ENCODE assay signal across 16 cellular contexts in genomic region chr5:148623101-148623500, GRCh38. TPM values are rescaled to one million over a fixed set of nuclear protein-coding genes. Genes with fewer than 3 reads are reported as not detected.
DNase-seq lines count a peak whose midpoint lies in the region; TF ChIP-seq lines count a peak whose summit lies in the region.
"Had no signal": no experiment of that assay in that cellular context is flagged by ENCODE, and none has a peak within 500 bp of the region (broad histone marks: within the 10 kb centered on the region; RNA-seq: fewer than 3 reads in every experiment).

No MANE protein-coding gene starts in this region.

- H4K12ac ChIP-seq in trophoblast cell (ENCODE audit: low read depth, low read length), result no peak overlapping the region

- H3K27ac Mint-ChIP-seq in neural progenitor cell, result no peak overlapping the region
- H3K27ac Mint-ChIP-seq: CD8-positive, alpha-beta T cell; H9 had no signal

- H3K9ac ChIP-seq in trophoblast cell (ENCODE audit: low read length), result no peak overlapping the region
- H3K9ac ChIP-seq in neural progenitor cell, result no peak overlapping the region
- no peak overlapping the region for H3K9ac ChIP-seq in smooth muscle cell (ENCODE audit: low read depth)
- H3K9ac ChIP-seq: GM23248 had no signal

- intact Hi-C loops in PC-9 (cut with micrococcal nuclease; ENCODE audit: unreplicated experiment), result no loop called here

- BruUV-seq in PC-9 (replicated peaks; lab: Mats Ljungman, UMichigan), result no TSS peak

- H3K4me3 Mint-ChIP-seq in neural progenitor cell, result no peak overlapping the region
- H3K4me3 Mint-ChIP-seq: CD8-positive, alpha-beta T cell; H9 had no signal

- 38% methylated on average over 2 of the region's 2 CpGs for WGBS in hepatocyte (ENCODE audit: low lambda C conversion rate, missing lambda C conversion rate)
- WGBS in trophoblast cell (ENCODE audit: extremely low coverage, insufficient coverage, insufficient read length), result no CpG with 5 or more reads among the region's 2 CpGs
- WGBS in smooth muscle cell (ENCODE audit: low lambda C conversion rate), result 55% methylated on average over 2 of the region's 2 CpGs

- H2AFZ ChIP-seq in PC-9 (no peak overlapping the region), hepatocyte (no peak overlapping the region), trophoblast cell (ENCODE audit: insufficient read depth, low read length, poor library complexity) (no peak overlapping the region), neural progenitor cell (replicated peaks) (no peak overlapping the region), smooth muscle cell (ENCODE audit: low read depth) (no peak overlapping the region)
- H2AFZ ChIP-seq: GM23248 had no signal

- no peak overlapping the region for H2BK120ac ChIP-seq in trophoblast cell (ENCODE audit: insufficient read depth, low read length, poor library complexity)

- peak overlapping the region; percentile 41 for H3K4me2 ChIP-seq in PC-9
- no peak overlapping the region for H3K4me2 ChIP-seq in hepatocyte
- H3K4me2 ChIP-seq in trophoblast cell (ENCODE audit: low read length), result no peak overlapping the region
- H3K4me2 ChIP-seq in neural progenitor cell, result no peak overlapping the region
- H3K4me2 ChIP-seq in smooth muscle cell, result no peak overlapping the region
- H3K4me2 ChIP-seq: A549 had no signal

- no peak overlapping the region for H4K8ac ChIP-seq in trophoblast cell (ENCODE audit: low read depth, low read length)

- no peak overlapping the region for H3K4ac ChIP-seq in trophoblast cell (ENCODE audit: low read depth, low read length)

- H3K9me2 ChIP-seq in PC-9 (ENCODE audit: insufficient read depth) (no peaks in the 10 kb centered on the region; the same call in 1 of the 2 replicates), hepatocyte (replicated peaks; ENCODE audit: insufficient read depth) (no peaks in the 10 kb centered on the region)

- H2AK5ac ChIP-seq in trophoblast cell (ENCODE audit: low read length), result no peak overlapping the region

- no peak overlapping the region for H3K14ac ChIP-seq in trophoblast cell (ENCODE audit: low read length)

- no peaks in the 10 kb centered on the region for H3K27me3 ChIP-seq in PC-9 (ENCODE audit: insufficient read depth, low read depth)
- H3K27me3 ChIP-seq in hepatocyte, result no peaks in the 10 kb centered on the region
- H3K27me3 ChIP-seq in trophoblast cell (ENCODE audit: insufficient read depth, low read length), result no peaks in the 10 kb centered on the region
- H3K27me3 ChIP-seq in neural progenitor cell, result no peaks in the 10 kb centered on the region
- no peaks in the 10 kb centered on the region for H3K27me3 ChIP-seq in smooth muscle cell (ENCODE audit: low read depth)
- H3K27me3 ChIP-seq: BE2C had no signal

- H3K79me2 ChIP-seq in PC-9 (ENCODE audit: low read depth) (no peaks in the 10 kb centered on the region), hepatocyte (no peaks in the 10 kb centered on the region), trophoblast cell (ENCODE audit: control insufficient read depth, insufficient read depth, low read length, poor library complexity) (no peaks in the 10 kb centered on the region), neural progenitor cell (ENCODE audit: low read depth) (no peaks in the 10 kb centered on the region), smooth muscle cell (ENCODE audit: low read depth) (no peaks in the 10 kb centered on the region)

- H3K4me1 Mint-ChIP-seq in neural progenitor cell, result peaks cover 3% of the 10 kb centered on the region
- H3K4me1 Mint-ChIP-seq: H9 had no signal

- H3K23ac ChIP-seq in trophoblast cell (ENCODE audit: low read length), result no peak overlapping the region

- POLR2A ChIA-PET in PC-9 (lab: Charles Lee; ENCODE audit: unreplicated experiment), result no interaction called here

- H3K79me1 ChIP-seq in trophoblast cell (ENCODE audit: low read length), result peaks cover 2% of the 10 kb centered on the region

- H3K9me3 ChIP-seq in PC-9 (ENCODE audit: insufficient read depth, low read depth), result no peaks in the 10 kb centered on the region
- no peaks in the 10 kb centered on the region for H3K9me3 ChIP-seq in hepatocyte (ENCODE audit: low read depth)
- H3K9me3 ChIP-seq in trophoblast cell (ENCODE audit: insufficient read depth, low read depth, low read length), result no peaks in the 10 kb centered on the region
- no peaks in the 10 kb centered on the region for H3K9me3 ChIP-seq in neural progenitor cell (ENCODE audit: low read depth)
- no peaks in the 10 kb centered on the region for H3K9me3 ChIP-seq in smooth muscle cell (replicated peaks; ENCODE audit: low read depth)
- H3K9me3 ChIP-seq: A549, BE2C had no signal

- peak overlapping the region; percentile 27 for H3K27ac ChIP-seq in PC-9
- H3K27ac ChIP-seq in hepatocyte, result peak overlapping the region; percentile 55
- H3K27ac ChIP-seq in trophoblast cell (ENCODE audit: low read depth, low read length), result peak overlapping the region; percentile 77
- H3K27ac ChIP-seq in neural progenitor cell, result no peak overlapping the region
- H3K27ac ChIP-seq in smooth muscle cell (ENCODE audit: low read depth), result no peak overlapping the region
- H3K27ac ChIP-seq: A549, C4-2B, GM23248 had no signal

- H3K27me3 Mint-ChIP-seq in neural progenitor cell (ENCODE audit: insufficient read depth, low read depth), result no peaks in the 10 kb centered on the region

- TF ChIP-seq CTCF in PC-9 (conservative IDR thresholded peaks at IDR 0.05) (no peak), hepatocyte (IDR thresholded peaks at IDR 0.05; ENCODE audit: poor library complexity) (no peak), neural progenitor cell (IDR thresholded peaks at IDR 0.05) (no peak), smooth muscle cell (IDR thresholded peaks at IDR 0.05; ENCODE audit: borderline replicate concordance, insufficient read depth, poor library complexity, severe bottlenecking) (no peak)

- H3K4me3 ChIP-seq in PC-9 (no peak overlapping the region), hepatocyte (no peak overlapping the region), trophoblast cell (ENCODE audit: low read depth, low read length) (no peak overlapping the region), neural progenitor cell (no peak overlapping the region), smooth muscle cell (no peak overlapping the region)
- H3K4me3 ChIP-seq: A549, GM23248 had no signal

- no peaks in the 10 kb centered on the region for H3K36me3 Mint-ChIP-seq in neural progenitor cell
- H3K36me3 Mint-ChIP-seq: CD8-positive, alpha-beta T cell had no signal

- H3K4me1 ChIP-seq in PC-9 (replicated peaks; ENCODE audit: insufficient read depth) (peaks cover 47% of the 10 kb centered on the region), hepatocyte (ENCODE audit: insufficient read depth) (peaks cover 11% of the 10 kb centered on the region), trophoblast cell (ENCODE audit: control insufficient read depth in 1 of 2, insufficient read depth in 2 of 2, low read length in 2 of 2) (peaks cover 4 to 8% of the 10 kb centered on the region in 2 experiments), neural progenitor cell (peaks cover 3% of the 10 kb centered on the region), smooth muscle cell (ENCODE audit: low read depth) (peaks cover 6% of the 10 kb centered on the region)
- H3K4me1 ChIP-seq: A549, BE2C had no signal

- CTCF ChIA-PET in PC-9 (lab: Charles Lee), result no interaction called here

- H3K18ac ChIP-seq in trophoblast cell (ENCODE audit: low read length), result no peak overlapping the region

- H4K20me1 ChIP-seq in PC-9 (ENCODE audit: insufficient read depth) (no peaks in the 10 kb centered on the region), hepatocyte (ENCODE audit: insufficient read depth, poor library complexity, severe bottlenecking) (no peaks in the 10 kb centered on the region), neural progenitor cell (ENCODE audit: low read depth) (no peaks in the 10 kb centered on the region), smooth muscle cell (ENCODE audit: low read depth) (no peaks in the 10 kb centered on the region)

- DNase-seq in PC-9 (no peak), hepatocyte (ENCODE audit: low spot score) (no peak), trophoblast cell (peak; percentile 61 to 76), middle frontal gyrus (ENCODE audit: extremely low spot score, low spot score) (no peak), neural progenitor cell (ENCODE audit: low spot score) (no peak), smooth muscle cell (lab: John Stamatoyannopoulos, UW; ENCODE audit: unreplicated experiment) (no peak)
- DNase-seq: BE2C; CD8-positive, alpha-beta T cell; COR-L47; DND-41; GM23248; H9; IMR-90 had no signal

- no peak overlapping the region for H4K91ac ChIP-seq in trophoblast cell (ENCODE audit: low read depth, low read length)

- H3K36me3 ChIP-seq in PC-9 (ENCODE audit: low read depth), result no peaks in the 10 kb centered on the region
- H3K36me3 ChIP-seq in hepatocyte (replicated peaks; ENCODE audit: insufficient read depth, low read depth), result no peaks in the 10 kb centered on the region
- H3K36me3 ChIP-seq in trophoblast cell (ENCODE audit: control insufficient read depth in 1 of 2, insufficient read depth in 2 of 2, low read length in 2 of 2), result no peaks in the 10 kb centered on the region
- H3K36me3 ChIP-seq in neural progenitor cell, result no peaks in the 10 kb centered on the region
- no peaks in the 10 kb centered on the region for H3K36me3 ChIP-seq in smooth muscle cell (ENCODE audit: low read depth)
- H3K36me3 ChIP-seq: BE2C had no signal

- no peak overlapping the region for H2BK5ac ChIP-seq in trophoblast cell (ENCODE audit: low read depth, low read length, poor library complexity)

- no peak overlapping the region for H2BK12ac ChIP-seq in trophoblast cell (ENCODE audit: low read length)

- H3K9me3 Mint-ChIP-seq in neural progenitor cell, result no peaks in the 10 kb centered on the region
- H3K9me3 Mint-ChIP-seq: CD8-positive, alpha-beta T cell; H9 had no signal

- H3F3A ChIP-seq in PC-9 (ENCODE audit: insufficient read depth, low read depth), result peaks cover 16% of the 10 kb centered on the region; the same call in 1 of the 2 replicates
- no peaks in the 10 kb centered on the region for H3F3A ChIP-seq in neural progenitor cell (ENCODE audit: low read depth)
- peaks cover 3% of the 10 kb centered on the region for H3F3A ChIP-seq in smooth muscle cell (ENCODE audit: low read depth)

RNA-seq across cellular contexts. Expression of gene HTR4, which starts 31.2 kb away (rescaled TPM):
- total RNA-seq in PC-9 (2021) (not detected in 2 replicates), hepatocyte (2.0 and 2.3 TPM in 2 replicates), neural progenitor cell (ENCODE audit: low replicate concordance) (0.06 TPM in 1 of 2 replicates, not detected in the other), smooth muscle cell (0.09 TPM in 1 of 2 replicates, not detected in the other)
- polyA plus RNA-seq in hepatocyte (0.17 and 0.29 TPM in 2 replicates), smooth muscle cell (not detected in 2 replicates)
- 0.03 and 0.04 TPM in 2 replicates for polyA plus RNA-seq in trophoblast cell (2013)
- total RNA-seq: CD8-positive, alpha-beta T cell; GM23248; H9; IMR-90 had no signal
- polyA plus RNA-seq: A549, AG04450, GM23248, IMR-90 had no signal

Comparison
In these comparisons a context has a peak if more than half of its experiments do, and no peak if none do; other contexts are left out.
1. DNase-seq: peak in trophoblast cell (2 of 2); none in PC-9 (0 of 2), hepatocyte (single experiment), middle frontal gyrus (single experiment), neural progenitor cell (single experiment) and smooth muscle cell (single experiment).
2. H3K27ac ChIP-seq: peak in PC-9 (single experiment), hepatocyte (single experiment) and trophoblast cell (single experiment); none in neural progenitor cell (single experiment) and smooth muscle cell (single experiment).